1 cellular context compared by ENCODE assay signal in the genomic region with DNA sequence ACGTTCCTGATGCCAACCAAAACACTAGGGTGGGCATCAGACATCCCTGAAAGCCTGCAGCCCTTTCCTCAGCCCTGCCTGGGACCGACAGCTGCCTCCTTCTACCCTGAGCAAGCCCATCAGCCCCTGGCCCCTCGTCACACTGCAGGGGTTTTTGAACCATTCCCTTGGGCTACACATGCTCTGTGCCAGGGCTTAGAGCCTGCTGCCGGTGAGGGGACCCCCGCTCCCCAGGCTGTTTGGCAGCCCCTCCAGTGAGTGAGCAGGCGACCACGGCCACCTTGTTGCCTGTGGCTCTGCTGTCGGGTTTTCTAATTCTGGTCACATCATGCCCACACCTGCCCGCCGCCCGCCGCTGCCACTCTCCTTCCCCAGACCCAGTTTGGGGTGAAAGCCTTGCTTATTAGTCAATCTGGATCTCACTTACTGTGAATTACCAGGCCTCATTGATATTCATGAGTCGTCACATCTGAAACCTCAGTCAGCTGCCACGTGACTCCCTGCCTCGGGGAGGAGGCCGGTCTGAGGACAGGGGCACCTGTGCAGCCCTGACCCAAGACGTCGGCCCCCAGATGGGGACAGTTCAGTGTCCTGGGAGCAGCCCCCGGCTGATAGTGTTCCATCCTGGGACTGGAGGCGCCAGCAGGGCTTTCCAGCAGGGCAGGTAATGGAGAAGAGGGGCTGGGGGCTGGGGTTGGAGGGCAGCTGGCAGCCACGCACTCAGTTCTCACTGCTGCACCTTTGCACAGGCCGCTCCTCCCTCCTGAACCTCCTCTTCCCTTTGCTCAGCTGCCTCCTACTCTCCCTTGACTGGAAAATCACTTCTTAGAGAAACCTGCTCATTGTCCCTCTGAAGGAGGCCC.
A peak's percentile ranks its signal among the peaks of the same experiment; 100 is the strongest.
TF ChIP-seq lines count a peak whose summit lies in the region.

No MANE protein-coding gene starts in this region.

TF ChIP-seq in WTC11, 78 proteins besides CTCF, POLR2A, EP300 and RAD21 (continued from another document):
- TF ChIP-seq, protein P1, sequence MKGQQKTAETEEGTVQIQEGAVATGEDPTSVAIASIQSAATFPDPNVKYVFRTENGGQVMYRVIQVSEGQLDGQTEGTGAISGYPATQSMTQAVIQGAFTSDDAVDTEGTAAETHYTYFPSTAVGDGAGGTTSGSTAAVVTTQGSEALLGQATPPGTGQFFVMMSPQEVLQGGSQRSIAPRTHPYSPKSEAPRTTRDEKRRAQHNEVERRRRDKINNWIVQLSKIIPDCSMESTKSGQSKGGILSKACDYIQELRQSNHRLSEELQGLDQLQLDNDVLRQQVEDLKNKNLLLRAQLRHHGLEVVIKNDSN (CRISPR knock-in tag; IDR thresholded peaks at IDR 0.05) = 0 out of 2 replicates have a peak, but pooled peaks have one; percentile 33
- TF ChIP-seq, protein P2, sequence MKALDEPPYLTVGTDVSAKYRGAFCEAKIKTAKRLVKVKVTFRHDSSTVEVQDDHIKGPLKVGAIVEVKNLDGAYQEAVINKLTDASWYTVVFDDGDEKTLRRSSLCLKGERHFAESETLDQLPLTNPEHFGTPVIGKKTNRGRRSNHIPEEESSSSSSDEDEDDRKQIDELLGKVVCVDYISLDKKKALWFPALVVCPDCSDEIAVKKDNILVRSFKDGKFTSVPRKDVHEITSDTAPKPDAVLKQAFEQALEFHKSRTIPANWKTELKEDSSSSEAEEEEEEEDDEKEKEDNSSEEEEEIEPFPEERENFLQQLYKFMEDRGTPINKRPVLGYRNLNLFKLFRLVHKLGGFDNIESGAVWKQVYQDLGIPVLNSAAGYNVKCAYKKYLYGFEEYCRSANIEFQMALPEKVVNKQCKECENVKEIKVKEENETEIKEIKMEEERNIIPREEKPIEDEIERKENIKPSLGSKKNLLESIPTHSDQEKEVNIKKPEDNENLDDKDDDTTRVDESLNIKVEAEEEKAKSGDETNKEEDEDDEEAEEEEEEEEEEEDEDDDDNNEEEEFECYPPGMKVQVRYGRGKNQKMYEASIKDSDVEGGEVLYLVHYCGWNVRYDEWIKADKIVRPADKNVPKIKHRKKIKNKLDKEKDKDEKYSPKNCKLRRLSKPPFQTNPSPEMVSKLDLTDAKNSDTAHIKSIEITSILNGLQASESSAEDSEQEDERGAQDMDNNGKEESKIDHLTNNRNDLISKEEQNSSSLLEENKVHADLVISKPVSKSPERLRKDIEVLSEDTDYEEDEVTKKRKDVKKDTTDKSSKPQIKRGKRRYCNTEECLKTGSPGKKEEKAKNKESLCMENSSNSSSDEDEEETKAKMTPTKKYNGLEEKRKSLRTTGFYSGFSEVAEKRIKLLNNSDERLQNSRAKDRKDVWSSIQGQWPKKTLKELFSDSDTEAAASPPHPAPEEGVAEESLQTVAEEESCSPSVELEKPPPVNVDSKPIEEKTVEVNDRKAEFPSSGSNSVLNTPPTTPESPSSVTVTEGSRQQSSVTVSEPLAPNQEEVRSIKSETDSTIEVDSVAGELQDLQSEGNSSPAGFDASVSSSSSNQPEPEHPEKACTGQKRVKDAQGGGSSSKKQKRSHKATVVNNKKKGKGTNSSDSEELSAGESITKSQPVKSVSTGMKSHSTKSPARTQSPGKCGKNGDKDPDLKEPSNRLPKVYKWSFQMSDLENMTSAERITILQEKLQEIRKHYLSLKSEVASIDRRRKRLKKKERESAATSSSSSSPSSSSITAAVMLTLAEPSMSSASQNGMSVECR (CRISPR knock-in tag; IDR thresholded peaks at IDR 0.05; ENCODE audit: borderline replicate concordance) = no peak
- no peak for TF ChIP-seq KAT7 (CRISPR knock-in tag; IDR thresholded peaks at IDR 0.05; ENCODE audit: borderline replicate concordance)
